ENCODE assay signal across 12 cellular contexts in genomic region chr14:69050235-69051184, GRCh38.
A peak's percentile ranks its signal among the peaks of the same experiment; 100 is the strongest.
DNase-seq lines count a peak whose midpoint lies in the region; ATAC-seq and TF ChIP-seq lines count a peak whose summit lies in the region.
"Had no signal": no experiment of that assay in that cellular context is flagged by ENCODE, and none has a peak within 500 bp of the region (broad histone marks: within the 10 kb centered on the region; RNA-seq: fewer than 3 reads in every experiment).

No MANE protein-coding gene starts in this region.

- H3K36me3 Mint-ChIP-seq in CD4-positive, alpha-beta T cell (ENCODE audit: low read depth): peaks cover 36% of the 10 kb centered on the region
- H3K36me3 Mint-ChIP-seq in T-cell: peaks cover 33% of the 10 kb centered on the region

- no peak for TF ChIP-seq CTCF in CD4-positive, alpha-beta T cell (IDR thresholded peaks at IDR 0.05)
- no peak for TF ChIP-seq CTCF in left lung (IDR thresholded peaks at IDR 0.05)
- no peak for TF ChIP-seq CTCF in gastrocnemius medialis (IDR thresholded peaks at IDR 0.05 in 4 of 5, conservative IDR thresholded peaks at IDR 0.05 in 1 of 5)

- no peak for TF ChIP-seq POLR2A in gastrocnemius medialis (IDR thresholded peaks at IDR 0.05)

- no peak for DNase-seq in CD4-positive, alpha-beta T cell
- DNase-seq in T-cell (no peak), left lung (no peak), gastrocnemius medialis (no peak), hepatic stellate cell (ENCODE audit: low spot score) (no peak), cerebellar nuclear complex (lab: John Stamatoyannopoulos, UW) (no peak), EL (no peak), superior temporal gyrus (ENCODE audit: extremely low spot score) (no peak)
- DNase-seq: cortex of kidney, head of caudate nucleus, NCI-H1694 treated with DMSO at 0.1 percent for 48 hours had no signal

- H3K4me3 ChIP-seq in left lung (no peak overlapping the region), gastrocnemius medialis (no peak overlapping the region)

- no peaks in the 10 kb centered on the region for H3K27me3 ChIP-seq in CD4-positive, alpha-beta T cell (ENCODE audit: control insufficient read depth, insufficient read depth, low read length)
- H3K27me3 ChIP-seq in left lung (no peaks in the 10 kb centered on the region), gastrocnemius medialis (no peaks in the 10 kb centered on the region)

- H3K27ac Mint-ChIP-seq in CD4-positive, alpha-beta T cell: peak overlapping the region; percentile 22
- peak overlapping the region; percentile 12 to 24 for H3K27ac Mint-ChIP-seq in T-cell
- H3K27ac Mint-ChIP-seq: activated T-helper 1 cell treated with anti-CD3 and anti-CD28 coated beads, Interleukin-12 subunit alpha, Interleukin-12 subunit beta, Interleukin-2, Interleukin-4 antibody, amounts not matched to agents 30 ng/mL and 10 ng/mL and 1 ng/mL, durations not matched to agents 14 hours and 24 hours and 36 hours had no signal

- in situ Hi-C loops in gastrocnemius medialis (cut with MboI; ENCODE audit: low sequenced_read_pairs in 4 of 4): no loop called here

- H3K4me1 ChIP-seq in left lung (peaks cover 26 to 75% of the 10 kb centered on the region in 2 donors), gastrocnemius medialis (peaks cover 46 to 53% of the 10 kb centered on the region in 2 donors)

- POLR2A ChIA-PET in CD4-positive, alpha-beta T cell (lab: Charles Lee): no interaction called here
- POLR2A ChIA-PET in T-cell (lab: Charles Lee): no interaction called here

- CTCF ChIA-PET in CD4-positive, alpha-beta T cell (lab: Charles Lee): no interaction called here
- CTCF ChIA-PET in T-cell (lab: Charles Lee): interaction anchor here (0.6 to 1.0 kb wide), 2 partner anchors 31 to 139 kb away, joined by 3 to 4 read pairs; no protein-coding TSS in a partner anchor

- H3K27me3 Mint-ChIP-seq in CD4-positive, alpha-beta T cell: no peaks in the 10 kb centered on the region
- H3K27me3 Mint-ChIP-seq in T-cell: no peaks in the 10 kb centered on the region

- intact Hi-C loops in CD4-positive, alpha-beta T cell (cut with DNase I, micrococcal nuclease): no loop called here
- intact Hi-C loops in left lung (cut with DNase I): no loop called here
- intact Hi-C loops in gastrocnemius medialis (cut with DNase I; ENCODE audit: low total_unique reads): no loop called here

- H3K27ac ChIP-seq in CD4-positive, alpha-beta T cell (ENCODE audit: low read depth, low read length): no peak overlapping the region
- H3K27ac ChIP-seq in left lung (peak overlapping the region; percentile 77 to 79), gastrocnemius medialis (peak overlapping the region; percentile 10 to 78 (median 74))

- H3K4me1 Mint-ChIP-seq in CD4-positive, alpha-beta T cell (ENCODE audit: low read depth): peaks cover 8% of the 10 kb centered on the region
- peaks cover 3 to 15% (median 7%) of the 10 kb centered on the region in 3 donors for H3K4me1 Mint-ChIP-seq in T-cell

- no peak overlapping the region for H3K4me3 Mint-ChIP-seq in CD4-positive, alpha-beta T cell
- no peak overlapping the region for H3K4me3 Mint-ChIP-seq in T-cell
- H3K4me3 Mint-ChIP-seq: activated T-helper 1 cell treated with anti-CD3 and anti-CD28 coated beads, Interleukin-12 subunit alpha, Interleukin-12 subunit beta, Interleukin-2, Interleukin-4 antibody, amounts not matched to agents 30 ng/mL and 10 ng/mL and 1 ng/mL, durations not matched to agents 14 hours and 24 hours and 36 hours had no signal

- H3K9me3 Mint-ChIP-seq in CD4-positive, alpha-beta T cell: no peaks in the 10 kb centered on the region
- H3K9me3 Mint-ChIP-seq in T-cell: no peaks in the 10 kb centered on the region
- H3K9me3 Mint-ChIP-seq: activated T-helper 1 cell treated with anti-CD3 and anti-CD28 coated beads, Interleukin-12 subunit alpha, Interleukin-12 subunit beta, Interleukin-2, Interleukin-4 antibody, amounts not matched to agents 30 ng/mL and 10 ng/mL and 1 ng/mL, durations not matched to agents 14 hours and 24 hours and 36 hours had no signal

- H3K9me3 ChIP-seq in CD4-positive, alpha-beta T cell (ENCODE audit: control insufficient read depth, low read length): no peaks in the 10 kb centered on the region
- H3K9me3 ChIP-seq in left lung: no peaks in the 10 kb centered on the region
- no peaks in the 10 kb centered on the region for H3K9me3 ChIP-seq in gastrocnemius medialis

- H3K36me3 ChIP-seq in left lung (peaks cover 0 to 26% of the 10 kb centered on the region in 2 donors), gastrocnemius medialis (peaks cover 0 to 25% of the 10 kb centered on the region in 2 donors)

- no peak for ATAC-seq in CD4-positive, alpha-beta T cell (ENCODE audit: poor library complexity)
- ATAC-seq in T-cell (replicated peaks in 1 of 4): no peak
- ATAC-seq in left lung: no peak
- ATAC-seq in gastrocnemius medialis: peak in 1 of 2 donors; percentile 2
